Comparison of ENCODE assay signal across 11 cellular contexts in genomic region chr17:77914440-77915254, GRCh38. TPM values are rescaled to one million over a fixed set of nuclear protein-coding genes. Genes with fewer than 3 reads are reported as not detected.
DNase-seq lines count a peak whose midpoint lies in the region; ATAC-seq and TF ChIP-seq lines count a peak whose summit lies in the region.
"Had no signal": no experiment of that assay in that cellular context is flagged by ENCODE, and none has a peak within 500 bp of the region (broad histone marks: within the 10 kb centered on the region; RNA-seq: fewer than 3 reads in every experiment).

No MANE protein-coding gene starts in this region.

- H3K9me3 ChIP-seq in Loucy (ENCODE audit: insufficient read depth, low read depth, low read length) (no peaks in the 10 kb centered on the region), T-helper 17 cell (ENCODE audit: control insufficient read depth, low read length, poor library complexity, severe bottlenecking) (no peaks in the 10 kb centered on the region), Caco-2 (0 out of 2 replicates have a peak, but pooled peaks cover 1% of the 10 kb centered on the region)
- H3K9me3 ChIP-seq: colonic mucosa had no signal

- no peak overlapping the region for H3K4me3 ChIP-seq in Loucy (ENCODE audit: low read length, poor library complexity, severe bottlenecking)
- H3K4me3 ChIP-seq in Caco-2 (ENCODE audit: low read depth, low read length) = no peak overlapping the region
- H3K4me3 ChIP-seq: colonic mucosa had no signal

- H3F3A ChIP-seq in Loucy (ENCODE audit: low read depth) = no peaks in the 10 kb centered on the region

- H3K4me1 Mint-ChIP-seq in T-helper 17 cell (peaks cover 13% of the 10 kb centered on the region), Caco-2 (ENCODE audit: low read depth, unreplicated experiment) (peaks cover 17% of the 10 kb centered on the region)
- H3K4me1 Mint-ChIP-seq in activated naive CD8-positive, alpha-beta T cell treated with anti-CD3 and anti-CD28 coated beads for 36 hours = peaks cover 15% of the 10 kb centered on the region

- no peak overlapping the region for H3K27ac ChIP-seq in 22Rv1
- H3K27ac ChIP-seq: colonic mucosa had no signal

- no peaks in the 10 kb centered on the region for H3K36me3 Mint-ChIP-seq in T-helper 17 cell (ENCODE audit: low read depth)
- no peaks in the 10 kb centered on the region for H3K36me3 Mint-ChIP-seq in activated naive CD8-positive, alpha-beta T cell treated with anti-CD3 and anti-CD28 coated beads for 36 hours
- H3K36me3 Mint-ChIP-seq in Caco-2 (ENCODE audit: insufficient read depth, unreplicated experiment) = peaks cover 6% of the 10 kb centered on the region

- H3K27me3 Mint-ChIP-seq in T-helper 17 cell (peaks cover 57% of the 10 kb centered on the region), Caco-2 (ENCODE audit: insufficient read depth, unreplicated experiment) (peaks cover 44% of the 10 kb centered on the region)
- H3K27me3 Mint-ChIP-seq in activated naive CD8-positive, alpha-beta T cell treated with anti-CD3 and anti-CD28 coated beads for 36 hours = peaks cover 30% of the 10 kb centered on the region

- H3K4me1 ChIP-seq in Loucy (ENCODE audit: insufficient read depth, low read length, poor library complexity, severe bottlenecking) (no peaks in the 10 kb centered on the region), Caco-2 (peaks cover 6% of the 10 kb centered on the region)
- H3K4me1 ChIP-seq: colonic mucosa had no signal

- no TSS peak for BruUV-seq in Caco-2 (replicated peaks; lab: Mats Ljungman, UMichigan)

- no peaks in the 10 kb centered on the region for H4K20me1 ChIP-seq in Loucy (ENCODE audit: insufficient read depth, low read length, poor library complexity, severe bottlenecking)

- H3K9me2 ChIP-seq in Loucy (replicated peaks; ENCODE audit: low read depth, low read length) = no peaks in the 10 kb centered on the region

- ATAC-seq in T-helper 17 cell (peak; percentile 40), left colon (peak; percentile 71), GM19351 (IDR thresholded peaks at IDR 0.05; ENCODE audit: unreplicated experiment) (no peak)

- no peak overlapping the region for H2AFZ ChIP-seq in Loucy (ENCODE audit: low read length)

- DNase-seq in T-helper 17 cell = no peak
- peak in 1 of 2 donors; percentile 21 for DNase-seq in left colon
- no peak for DNase-seq in SKM-1 (lab: John Stamatoyannopoulos, UW; ENCODE audit: unreplicated experiment)
- DNase-seq in activated naive CD8-positive, alpha-beta T cell treated with anti-CD3 and anti-CD28 coated beads for 36 hours = no peak
- no peak for DNase-seq in Caco-2
- DNase-seq: colonic mucosa, NCI-H187 treated with DMSO at 0.1 percent for 48 hours had no signal

- POLR2A ChIA-PET in Caco-2 (lab: Charles Lee) = interaction anchor here (0.6 to 1.4 kb wide), 2 partner anchors 44 to 74 kb away, joined by 3 to 12 read pairs; partner anchors contain the start of gene TNRC6C

- H3K27ac Mint-ChIP-seq in T-helper 17 cell (no peak overlapping the region), Caco-2 (ENCODE audit: unreplicated experiment) (no peak overlapping the region)
- H3K27ac Mint-ChIP-seq in activated naive CD8-positive, alpha-beta T cell treated with anti-CD3 and anti-CD28 coated beads for 36 hours = no peak overlapping the region

- peaks cover 1% of the 10 kb centered on the region for H3K9me3 Mint-ChIP-seq in activated naive CD8-positive, alpha-beta T cell treated with anti-CD3 and anti-CD28 coated beads for 36 hours
- peaks cover 7% of the 10 kb centered on the region for H3K9me3 Mint-ChIP-seq in Caco-2 (ENCODE audit: unreplicated experiment)

- no peak overlapping the region for H3K4me3 Mint-ChIP-seq in T-helper 17 cell
- no peak overlapping the region for H3K4me3 Mint-ChIP-seq in activated naive CD8-positive, alpha-beta T cell treated with anti-CD3 and anti-CD28 coated beads for 36 hours
- no peak overlapping the region for H3K4me3 Mint-ChIP-seq in Caco-2 (ENCODE audit: unreplicated experiment)
- H3K4me3 Mint-ChIP-seq: B cell had no signal

- H3K36me3 ChIP-seq in Loucy (ENCODE audit: insufficient read depth, low read length) = no peaks in the 10 kb centered on the region
- H3K36me3 ChIP-seq in Caco-2 (ENCODE audit: control insufficient read depth, insufficient read depth, low read length) = no peaks in the 10 kb centered on the region
- H3K36me3 ChIP-seq: colonic mucosa had no signal

- intact Hi-C loops in left colon (cut with DNase I, micrococcal nuclease) = no loop called here
- intact Hi-C loops in Caco-2 (cut with micrococcal nuclease; ENCODE audit: unreplicated experiment) = no loop called here

- TF ChIP-seq CTCF in 22Rv1 (IDR thresholded peaks at IDR 0.05) (peak; percentile 48), Loucy (conservative IDR thresholded peaks at IDR 0.05; ENCODE audit: low read length) (peak; percentile 47), Caco-2 (IDR thresholded peaks at IDR 0.05; ENCODE audit: insufficient read depth in 1 of 2, low read depth in 1 of 2, low read length in 1 of 2, severe bottlenecking in 1 of 2, unreplicated experiment in 1 of 2) (peak in 1 of 2 experiments; percentile 34)

- no peak overlapping the region for H3K9ac ChIP-seq in Loucy (ENCODE audit: low read depth, low read length, poor library complexity, severe bottlenecking)

- no peaks in the 10 kb centered on the region for H3K79me2 ChIP-seq in Loucy (ENCODE audit: insufficient read depth, low read length)

- H3K27me3 ChIP-seq in Loucy (ENCODE audit: insufficient read depth, low read length, poor library complexity, severe bottlenecking) = no peaks in the 10 kb centered on the region
- H3K27me3 ChIP-seq in Caco-2 (replicated peaks; ENCODE audit: control insufficient read depth, insufficient read depth, low read length) = peaks cover 2% of the 10 kb centered on the region; the same call in 1 of the 2 replicates

- CTCF ChIA-PET in Caco-2 (lab: Charles Lee) = no interaction called here

- H3K4me2 ChIP-seq in Loucy (ENCODE audit: low read depth, low read length, poor library complexity, severe bottlenecking) = no peak overlapping the region

RNA-seq across cellular contexts. Expression of gene TNRC6C, which starts 43.9 kb away (rescaled TPM):
- total RNA-seq in T-helper 17 cell (10 to 100 TPM; 64.4 to 64.5 TPM), left colon (10 to 100 TPM; 13.2 to 18.2 TPM), Caco-2 (2022) (17.9 and 19.5 TPM in 2 replicates)
- 10 to 100 TPM; 16.2 to 19.2 TPM for total RNA-seq in activated naive CD8-positive, alpha-beta T cell treated with anti-CD3 and anti-CD28 coated beads for 36 hours
